35 cellular contexts compared by ENCODE assay signal in genomic region chr19:16928351-16928750, GRCh38.
"Had no signal": no experiment of that assay in that cellular context is flagged by ENCODE, and none has a peak within 500 bp of the region (broad histone marks: within the 10 kb centered on the region; RNA-seq: fewer than 3 reads in every experiment).

No MANE protein-coding gene starts in this region.

- H3K36me3 ChIP-seq: MG63 had no signal

- DNase-seq: Karpas-422, Kasumi-1, MG63, MM.1S, MV-4-11, NCI-H1048, NCI-H1092, NCI-H1092 treated with DMSO at 0.1 percent for 48 hours, NCI-H1105, NCI-H1105 treated with DMSO at 0.1 percent for 48 hours, NCI-H1417, NCI-H1417 treated with DMSO at 0.1 percent for 48 hours, NCI-H1436, NCI-H1436 treated with DMSO at 0.1 percent for 48 hours, NCI-H146, NCI-H1694, NCI-H1694 treated with DMSO at 0.1 percent for 48 hours, NCI-H187, NCI-H187 treated with DMSO at 0.1 percent for 48 hours, NCI-H1930, NCI-H2029, NCI-H2029 treated with DMSO at 0.1 percent for 48 hours, NCI-H2081, NCI-H2081 treated with DMSO at 0.1 percent for 48 hours, NCI-H2107, NCI-H2171, NCI-H2171 treated with DMSO at 0.1 percent for 48 hours, NCI-H2227 treated with DMSO at 0.1 percent for 48 hours, NCI-H226, NCI-H345, NCI-H446, NCI-H446 treated with DMSO at 0.1 percent for 48 hours, NCI-H510A, NCI-H510A treated with DMSO at 0.1 percent for 48 hours, NCI-H524 had no signal

- H3K4me3 ChIP-seq: MG63 had no signal
